Comparison of ENCODE assay signal across 8 cellular contexts in the genomic region with DNA sequence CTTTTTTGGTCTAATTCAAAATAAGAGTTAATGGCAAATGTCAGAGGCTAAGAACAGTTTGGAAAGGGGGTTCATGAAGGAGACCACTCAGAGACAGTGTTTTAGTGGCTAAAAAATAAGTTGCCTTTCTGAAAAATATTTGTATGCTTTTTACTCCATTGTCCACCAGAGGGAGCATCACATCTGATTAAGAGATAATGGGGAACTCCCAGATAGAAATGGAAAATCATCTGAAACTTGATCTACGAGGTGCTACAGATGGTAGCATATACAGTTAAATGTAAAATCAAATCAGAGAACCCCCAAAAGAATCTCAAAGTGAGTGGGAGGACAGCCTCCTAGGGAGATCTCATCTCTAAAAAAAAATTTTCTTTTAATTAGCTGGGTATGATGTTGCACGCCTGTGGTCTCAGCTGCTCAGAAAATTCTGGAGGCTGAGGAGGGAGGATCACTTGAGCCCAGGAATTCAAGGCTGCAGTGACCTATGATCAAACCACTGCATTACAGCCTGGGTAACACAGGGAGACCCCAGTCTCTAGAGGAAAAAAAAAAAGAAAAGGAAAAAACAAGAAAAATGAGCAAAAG. TPM values are rescaled to one million over a fixed set of nuclear protein-coding genes. Genes with fewer than 3 reads are reported as not detected.
A peak's percentile ranks its signal among the peaks of the same experiment; 100 is the strongest.
DNase-seq lines count a peak whose midpoint lies in the region; ATAC-seq and TF ChIP-seq lines count a peak whose summit lies in the region.

No MANE protein-coding gene starts in this region.

- POLR2A ChIA-PET in SK-N-SH (lab: Yijun Ruan, JAX): interaction anchor here (0.7 kb wide), 1 partner anchor 226 kb away, joined by 3 read pairs; a partner anchor contains a TSS

- intact Hi-C loops in esophagus muscularis mucosa (cut with DNase I): loop anchor here (10.0 kb wide), 1 partner anchor 257 kb away; no protein-coding TSS in a partner anchor

- no peak for TF ChIP-seq EP300 in SK-N-SH (IDR thresholded peaks at IDR 0.05; ENCODE audit: borderline replicate concordance in 1 of 2, low read depth in 1 of 2, low read length in 1 of 2)
- no peak for TF ChIP-seq EP300 in esophagus muscularis mucosa (IDR thresholded peaks at IDR 0.05)

- CTCF ChIA-PET in SK-N-SH (lab: Yijun Ruan, JAX): interaction anchor here (0.6 to 2.9 kb wide), 20 partner anchors 9 to 1428 kb away, joined by 3 to 17 read pairs (median 3); a partner anchor contains a TSS

- ATAC-seq in activated CD4-positive, CD25-positive, alpha-beta regulatory T cell treated with anti-CD3 and anti-CD28 coated beads, Interleukin-2, amount 50 U/mL, for 24 hours: peak; percentile 77 to 84
- peak; percentile 55 for ATAC-seq in GM21717 (IDR thresholded peaks at IDR 0.05; ENCODE audit: unreplicated experiment)
- no peak for ATAC-seq in HG03460 (IDR thresholded peaks at IDR 0.05; ENCODE audit: unreplicated experiment)

- peak; percentile 86 for TF ChIP-seq CTCF in SK-N-SH (IDR thresholded peaks at IDR 0.05)
- peak; percentile 68 to 79 (median 72) for TF ChIP-seq CTCF in esophagus muscularis mucosa (IDR thresholded peaks at IDR 0.05)
- TF ChIP-seq CTCF in osteoblast (IDR thresholded peaks at IDR 0.05; ENCODE audit: extremely low read depth, low read depth, low read length): peak; percentile 74

- WGBS in SK-N-SH (ENCODE audit: low lambda C conversion rate): 50% methylated on average over 2 of the region's 2 CpGs
- WGBS in esophagus muscularis mucosa: 52% methylated on average over 2 of the region's 2 CpGs

- no peak overlapping the region for H2AFZ ChIP-seq in SK-N-SH (ENCODE audit: low read depth)
- H2AFZ ChIP-seq in osteoblast (ENCODE audit: low read length): no peak overlapping the region

- H3K4me1 ChIP-seq in SK-N-SH (ENCODE audit: control insufficient read depth in 1 of 2, insufficient read depth in 2 of 2, low read depth in 1 of 2, low read length in 1 of 2): peaks cover under 1 to 1% of the 10 kb centered on the region in 2 experiments; a peak in 2 of 4 replicates
- peaks cover 1 to 5% (median 3%) of the 10 kb centered on the region in 4 donors for H3K4me1 ChIP-seq in esophagus muscularis mucosa
- peaks cover 4% of the 10 kb centered on the region for H3K4me1 ChIP-seq in osteoblast (ENCODE audit: insufficient read depth, low read length)

- H3K27ac ChIP-seq in SK-N-SH (ENCODE audit: low read depth in 2 of 2, low read length in 1 of 2) (no peak overlapping the region), esophagus muscularis mucosa (replicated peaks in 1 of 4) (no peak overlapping the region), osteoblast (ENCODE audit: low read depth, low read length) (no peak overlapping the region)

- no peak for DNase-seq in activated CD4-positive, CD25-positive, alpha-beta regulatory T cell (lab: John Stamatoyannopoulos, UW)
- DNase-seq in NCI-H1092 (lab: John Stamatoyannopoulos, UW): peak; percentile 76
- DNase-seq in SK-N-SH: peak; percentile 64
- DNase-seq in esophagus muscularis mucosa (ENCODE audit: extremely low spot score): no peak
- no peak for DNase-seq in osteoblast (ENCODE audit: insufficient read length, low spot score, missing footprints)

- H3K79me2 ChIP-seq in SK-N-SH (ENCODE audit: insufficient read depth) (peaks cover 23% of the 10 kb centered on the region), osteoblast (ENCODE audit: insufficient read depth, low read length) (peaks cover 28% of the 10 kb centered on the region)

- H3K9me3 ChIP-seq in SK-N-SH (no peaks in the 10 kb centered on the region), esophagus muscularis mucosa (no peaks in the 10 kb centered on the region), osteoblast (ENCODE audit: low read depth, low read length) (no peaks in the 10 kb centered on the region)

- H3K9me2 ChIP-seq in SK-N-SH: no peaks in the 10 kb centered on the region

- no peak for TF ChIP-seq POLR2A in esophagus muscularis mucosa (IDR thresholded peaks at IDR 0.05; ENCODE audit: low read depth)

- H3F3A ChIP-seq in SK-N-SH (replicated peaks; ENCODE audit: insufficient read depth): no peaks in the 10 kb centered on the region

- H3K9ac ChIP-seq in SK-N-SH: no peak overlapping the region

- no peaks in the 10 kb centered on the region for H3K27me3 ChIP-seq in SK-N-SH (ENCODE audit: insufficient read depth)
- H3K27me3 ChIP-seq in esophagus muscularis mucosa: no peaks in the 10 kb centered on the region
- no peaks in the 10 kb centered on the region for H3K27me3 ChIP-seq in osteoblast (ENCODE audit: insufficient read depth, low read length)

- H3K4me3 ChIP-seq in SK-N-SH (ENCODE audit: low read depth in 2 of 2, low read length in 1 of 2) (no peak overlapping the region), esophagus muscularis mucosa (no peak overlapping the region), osteoblast (ENCODE audit: insufficient read depth, low read length) (no peak overlapping the region)

- H3K4me2 ChIP-seq in SK-N-SH: no peak overlapping the region
- no peak overlapping the region for H3K4me2 ChIP-seq in osteoblast (ENCODE audit: insufficient read depth, low read length)

- H4K20me1 ChIP-seq in SK-N-SH (ENCODE audit: insufficient read depth) (no peaks in the 10 kb centered on the region), osteoblast (ENCODE audit: insufficient read depth, low read length) (no peaks in the 10 kb centered on the region)

- TF ChIP-seq RAD21 in SK-N-SH (IDR thresholded peaks at IDR 0.05; ENCODE audit: low read length): peak; percentile 70

- H3K36me3 ChIP-seq in SK-N-SH (replicated peaks in 1 of 2; ENCODE audit: control insufficient read depth in 1 of 2, insufficient read depth in 2 of 2, low read length in 1 of 2): no peaks in the 10 kb centered on the region
- no peaks in the 10 kb centered on the region for H3K36me3 ChIP-seq in esophagus muscularis mucosa
- no peaks in the 10 kb centered on the region for H3K36me3 ChIP-seq in osteoblast (ENCODE audit: insufficient read depth, low read length)

TF ChIP-seq in SK-N-SH, 30 proteins besides CTCF, POLR2A, EP300 and RAD21:
- TF ChIP-seq FOXJ3 (CRISPR knock-in tag; IDR thresholded peaks at IDR 0.05) (no peak), MEF2A (IDR thresholded peaks at IDR 0.05; ENCODE audit: borderline replicate concordance, low read depth) (no peak), RFX5 (IDR thresholded peaks at IDR 0.05; ENCODE audit: low read length) (peak; percentile 32; the same call in 1 of the 2 replicates), SMC3 (IDR thresholded peaks at IDR 0.05; ENCODE audit: low read depth, low read length) (peak; percentile 67), GATA2 (CRISPR knock-in tag; IDR thresholded peaks at IDR 0.05) (peak; percentile 95)

RNA-seq across cellular contexts. Expression of a gene that starts 9.7 kb away (rescaled TPM):
- polyA plus RNA-seq in SK-N-SH (2012; rRNA removed): 31.4 and 37.1 TPM in 2 replicates
- polyA plus RNA-seq in SK-N-SH (2012; cell fraction: cytosol; rRNA removed): 41.9 and 50.6 TPM in 2 replicates
- 20.6 and 23.5 TPM in 2 replicates for polyA plus RNA-seq in SK-N-SH (2012; cell fraction: nucleus; rRNA removed)
- total RNA-seq in esophagus muscularis mucosa (10 to 100 TPM; 12.0 to 15.0 (median 13.2) TPM), osteoblast (162 and 171 TPM in 2 replicates)

Comparison
In these comparisons a context has a peak if more than half of its experiments do, and no peak if none do; other contexts are left out.
1. DNase-seq: peak in NCI-H1092 (single experiment) and SK-N-SH (single experiment); none in activated CD4-positive, CD25-positive, alpha-beta regulatory T cell (0 of 4), esophagus muscularis mucosa (single experiment) and osteoblast (single experiment).
2. RNA of a gene that starts 9.7 kb away (total RNA-seq): 162 to 171 TPM in osteoblast; 12.0 to 15.0 TPM in esophagus muscularis mucosa; every median in the first group is over 10 times any median in the second.
3. Peak in every context shown above with its lines, with median percentiles within 50 percentile points of each other: CTCF ChIP-seq.